In genomic region chr6:13677878-13678254, GRCh38 we compare ENCODE assay signal across 1 cellular context.
A peak's percentile ranks its signal among the peaks of the same experiment; 100 is the strongest.
TF ChIP-seq lines count a peak whose summit lies in the region.

No MANE protein-coding gene starts in this region.

TF ChIP-seq in K562, 482 proteins besides CTCF, POLR2A, EP300 and RAD21 (continued from another document):
- TF ChIP-seq ARID3A (IDR thresholded peaks at IDR 0.05; ENCODE audit: borderline replicate concordance, low read depth, low read length) (0 out of 2 replicates have a peak, but pooled peaks have one; percentile 22), ZNF57 (CRISPR knock-in tag; IDR thresholded peaks at IDR 0.05) (no peak), NR2C1 (IDR thresholded peaks at IDR 0.05) (no peak), NR2C1 (tag; IDR thresholded peaks at IDR 0.05) (0 out of 2 replicates have a peak, but pooled peaks have one; percentile 14), ADNP (tag; IDR thresholded peaks at IDR 0.05) (peak; percentile 80), SMARCE1 (IDR thresholded peaks at IDR 0.05) (no peak)
